ENCODE assay signal across 1 cellular context in the genomic region with DNA sequence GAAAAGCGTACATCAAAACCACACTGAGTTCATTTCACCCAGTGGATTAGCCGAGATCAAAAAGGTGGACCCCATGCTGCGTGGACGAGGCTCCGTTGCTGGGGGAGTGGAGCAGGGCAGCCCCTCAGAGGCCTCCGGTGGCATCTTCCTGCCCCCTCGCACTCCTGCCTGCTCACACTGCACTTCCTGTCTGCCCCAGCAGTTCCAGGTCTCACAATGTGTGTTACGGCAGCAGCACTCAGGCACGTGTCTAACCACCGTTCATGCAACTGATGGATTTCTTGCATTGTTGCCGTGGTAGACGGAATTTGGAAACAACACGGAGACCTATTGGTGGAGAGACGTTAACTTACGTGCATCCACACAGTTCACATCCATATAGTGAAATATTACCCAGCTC.
TF ChIP-seq lines count a peak whose summit lies in the region.

No MANE protein-coding gene starts in this region.

TF ChIP-seq in H1, 55 proteins besides CTCF, POLR2A, EP300 and RAD21:
- TF ChIP-seq POLR2AphosphoS5 (IDR thresholded peaks at IDR 0.05; ENCODE audit: low read depth, low read length) (no peak), GABPA (IDR thresholded peaks at IDR 0.05; ENCODE audit: borderline replicate concordance, insufficient read depth, low read length) (no peak), MAFK (IDR thresholded peaks at IDR 0.05; ENCODE audit: low read depth, low read length) (no peak), SP4 (IDR thresholded peaks at IDR 0.05; ENCODE audit: low read length) (no peak), SIRT6 (IDR thresholded peaks at IDR 0.05; ENCODE audit: low read length) (no peak), TEAD4 (IDR thresholded peaks at IDR 0.05; ENCODE audit: low read depth, low read length) (no peak), FOSL1 (IDR thresholded peaks at IDR 0.05; ENCODE audit: insufficient read depth, low read depth, low read length) (no peak), EZH2 (IDR thresholded peaks at IDR 0.05; ENCODE audit: low read depth, low read length, severe bottlenecking) (no peak), SUZ12 (IDR thresholded peaks at IDR 0.05; ENCODE audit: low read length) (no peak), CHD1 (IDR thresholded peaks at IDR 0.05; ENCODE audit: low read depth, low read length) (no peak), JUND (IDR thresholded peaks at IDR 0.05; ENCODE audit: low read length) (no peak)
TF ChIP-seq in H1: peak in this region for 0.
